Comparison of ENCODE assay signal across 23 cellular contexts in the genomic region with DNA sequence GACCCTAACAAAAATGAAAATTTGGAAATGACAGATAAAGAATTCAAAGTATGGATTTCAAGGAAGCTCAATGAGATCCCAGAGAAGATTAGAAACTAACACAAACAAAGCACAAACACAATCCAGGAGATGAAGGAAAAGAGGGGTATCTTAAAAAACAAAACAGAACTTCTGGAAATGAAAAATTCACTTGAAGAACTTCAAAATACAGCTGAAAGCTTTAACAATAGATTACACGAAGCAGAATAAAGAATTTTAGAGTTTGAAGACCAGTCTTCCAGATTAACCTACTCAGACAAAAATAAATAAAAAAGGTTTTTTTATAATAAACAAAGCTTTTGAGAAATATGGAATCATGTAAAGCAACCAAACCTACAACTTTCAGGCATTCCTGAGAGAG.
DNase-seq lines count a peak whose midpoint lies in the region; ATAC-seq, FAIRE-seq and TF ChIP-seq lines count a peak whose summit lies in the region.
"Had no signal": no experiment of that assay in that cellular context is flagged by ENCODE, and none has a peak within 500 bp of the region (broad histone marks: within the 10 kb centered on the region; RNA-seq: fewer than 3 reads in every experiment).

No MANE protein-coding gene starts in this region.

- H3K9me3 ChIP-seq in HEK293 (ENCODE audit: control insufficient read depth, insufficient read depth, low read depth, low read length) (no peaks in the 10 kb centered on the region), GM12878 (replicated peaks; ENCODE audit: control insufficient read depth, insufficient read depth, low read length) (no peaks in the 10 kb centered on the region; the same call in 2 of the 3 replicates)

- H3K9ac ChIP-seq in GM12878 (ENCODE audit: control insufficient read depth, insufficient read depth, low read length): no peak overlapping the region
- H3K9ac ChIP-seq: BLaER1 had no signal

- BruUV-seq in GM12878 (replicated peaks; lab: Mats Ljungman, UMichigan): no TSS peak

- TF ChIP-seq POLR2A in GM12878 (IDR thresholded peaks at IDR 0.05; ENCODE audit: low read depth, low read length): no peak

- no peak for ATAC-seq in GM12878

- RAD21 ChIA-PET in GM12878 (lab: Charles Lee; ENCODE audit: unreplicated experiment): no interaction called here

- FAIRE-seq in GM12878 (lab: Jason Lieb, UNC): no peak
- FAIRE-seq: A204.1, D721Med, G401.6, GM12892, GM18507 had no signal

- H2AFZ ChIP-seq in GM12878 (ENCODE audit: control insufficient read depth, low read depth, low read length): no peak overlapping the region

- 0% methylated on average over 1 of the region's 1 CpG for WGBS in GM12878 (ENCODE audit: insufficient coverage, insufficient replicate concordance, low lambda C conversion rate, missing lambda C conversion rate)

- SMC1A ChIA-PET in GM12878 (lab: Charles Lee; ENCODE audit: uncharacterized antibody, unreplicated experiment): interaction anchor here (0.6 kb wide), 2 partner anchors 684 to 1006 kb away, joined by 3 read pairs; no protein-coding TSS in a partner anchor

- no peak overlapping the region for H3K4me2 ChIP-seq in GM12878 (ENCODE audit: control insufficient read depth, insufficient read depth)
- H3K4me2 ChIP-seq: BLaER1 had no signal

- H3K4me3 ChIP-seq in HEK293 (ENCODE audit: low read depth, low read length): no peak overlapping the region
- H3K4me3 ChIP-seq in GM12878: no peak overlapping the region
- H3K4me3 ChIP-seq: BLaER1 had no signal

- intact Hi-C loops in GM12878 (cut with micrococcal nuclease; ENCODE audit: unreplicated experiment): no loop called here

- H3K4me1 ChIP-seq in HEK293 (ENCODE audit: control insufficient read depth, insufficient read depth, low read length) (no peaks in the 10 kb centered on the region), GM12878 (ENCODE audit: control insufficient read depth, insufficient read depth, low read length) (no peaks in the 10 kb centered on the region)
- H3K4me1 ChIP-seq: BE2C, BLaER1 had no signal

- CTCF ChIA-PET in HEK293 (lab: Yijun Ruan, JAX): interaction anchor here (0.6 kb wide), 1 partner anchor 10 kb away, joined by 3 read pairs; no protein-coding TSS in a partner anchor
- CTCF ChIA-PET in GM12878 (lab: Yijun Ruan, JAX): interaction anchor here (0.9 kb wide), 1 partner anchor 171 kb away, joined by 3 read pairs; no protein-coding TSS in a partner anchor

- POLR2A ChIA-PET in HEK293 (lab: Yijun Ruan, JAX): no interaction called here
- POLR2A ChIA-PET in GM12878 (lab: Charles Lee): no interaction called here

- in situ Hi-C loops in Caki2 (cut with HindIII; ENCODE audit: low pct_unique_long_range_greater_than_20kb, low sequenced_read_pairs): no loop called here
- in situ Hi-C loops in GM12878 (cut with MboI): no loop called here

- H3K79me2 ChIP-seq in GM12878 (ENCODE audit: control insufficient read depth, insufficient read depth, low read length): no peaks in the 10 kb centered on the region

- TF ChIP-seq RAD21 in GM12878 (IDR thresholded peaks at IDR 0.05; ENCODE audit: insufficient read depth, low read depth, low read length): no peak

- H3K27me3 ChIP-seq in GM12878 (replicated peaks in 1 of 2; ENCODE audit: control insufficient read depth in 2 of 2, insufficient read depth in 2 of 2, low read length in 1 of 2): no peaks in the 10 kb centered on the region
- H3K27me3 ChIP-seq: BE2C, BLaER1 had no signal

- TF ChIP-seq EP300 in GM12878 (IDR thresholded peaks at IDR 0.05; ENCODE audit: borderline replicate concordance in 1 of 2, control insufficient read depth in 1 of 2, low read depth in 2 of 2, low read length in 2 of 2): no peak

- peak; percentile 4 for DNase-seq in Caki2 (ENCODE audit: low read depth)
- no peak for DNase-seq in GM12878 (ENCODE audit: low read depth, low spot score)
- DNase-seq in NCI-H2029 treated with DMSO at 0.1 percent for 48 hours (lab: John Stamatoyannopoulos, UW): no peak
- DNase-seq in NCI-H524 (lab: John Stamatoyannopoulos, UW): no peak
- no peak for DNase-seq in UCSD-AML1 (lab: John Stamatoyannopoulos, UW; ENCODE audit: unreplicated experiment)
- DNase-seq: 8988T; ACHN; BE2C; C1 segment of cervical spinal cord; Calu3; CD4-positive, alpha-beta memory T cell; CD4-positive, CD25-positive, alpha-beta regulatory T cell; CD8-positive, alpha-beta memory T cell; COR-L47; DMS79 treated with DMSO at 0.1 percent for 48 hours; GF-D8 had no signal

- H3K27ac ChIP-seq in HEK293 (ENCODE audit: extremely low read depth, low read depth, low read length) (no peak overlapping the region), GM12878 (ENCODE audit: control insufficient read depth, insufficient read depth) (no peak overlapping the region)
- H3K27ac ChIP-seq: BLaER1 had no signal

- H4K20me1 ChIP-seq in GM12878 (ENCODE audit: control insufficient read depth, insufficient read depth): no peaks in the 10 kb centered on the region
- H4K20me1 ChIP-seq: BLaER1 had no signal

- TF ChIP-seq CTCF in HEK293 (tag by site-specific recombination; IDR thresholded peaks at IDR 0.05) (no peak), GM12878 (IDR thresholded peaks at IDR 0.05 in 2 of 3, conservative IDR thresholded peaks at IDR 0.05 in 1 of 3; ENCODE audit: control insufficient read depth in 2 of 3, extremely low read depth in 1 of 3, insufficient read depth in 1 of 3, low read depth in 3 of 3, low read length in 3 of 3) (no peak)

- no peaks in the 10 kb centered on the region for H3K36me3 ChIP-seq in HEK293 (ENCODE audit: control insufficient read depth in 2 of 2, insufficient read depth in 1 of 2, low read length in 2 of 2)
- H3K36me3 ChIP-seq in GM12878 (ENCODE audit: control insufficient read depth in 2 of 2, insufficient read depth in 2 of 2, low read length in 1 of 2): no peaks in the 10 kb centered on the region
- H3K36me3 ChIP-seq: BE2C, BLaER1 had no signal

TF ChIP-seq in HEK293, 187 proteins besides CTCF, POLR2A, EP300 and RAD21:
- TF ChIP-seq ZNF473 (tag by site-specific recombination; IDR thresholded peaks at IDR 0.05) (no peak), SETDB1 (IDR thresholded peaks at IDR 0.05; ENCODE audit: insufficient read length, low read length) (peak; percentile 45), KLF16 (tag by site-specific recombination; IDR thresholded peaks at IDR 0.05) (no peak), ZNF416 (tag by site-specific recombination; IDR thresholded peaks at IDR 0.05) (no peak)
TF ChIP-seq in HEK293: peak in this region for 1.

TF ChIP-seq in GM12878, 131 proteins besides CTCF, POLR2A, EP300 and RAD21:
- peak; percentile 60; the same call in 1 of the 2 replicates for TF ChIP-seq CBX5 (IDR thresholded peaks at IDR 0.05; ENCODE audit: low read depth)
- no peak for TF ChIP-seq NFXL1 (IDR thresholded peaks at IDR 0.05; ENCODE audit: borderline replicate concordance)
